In the genomic region with DNA sequence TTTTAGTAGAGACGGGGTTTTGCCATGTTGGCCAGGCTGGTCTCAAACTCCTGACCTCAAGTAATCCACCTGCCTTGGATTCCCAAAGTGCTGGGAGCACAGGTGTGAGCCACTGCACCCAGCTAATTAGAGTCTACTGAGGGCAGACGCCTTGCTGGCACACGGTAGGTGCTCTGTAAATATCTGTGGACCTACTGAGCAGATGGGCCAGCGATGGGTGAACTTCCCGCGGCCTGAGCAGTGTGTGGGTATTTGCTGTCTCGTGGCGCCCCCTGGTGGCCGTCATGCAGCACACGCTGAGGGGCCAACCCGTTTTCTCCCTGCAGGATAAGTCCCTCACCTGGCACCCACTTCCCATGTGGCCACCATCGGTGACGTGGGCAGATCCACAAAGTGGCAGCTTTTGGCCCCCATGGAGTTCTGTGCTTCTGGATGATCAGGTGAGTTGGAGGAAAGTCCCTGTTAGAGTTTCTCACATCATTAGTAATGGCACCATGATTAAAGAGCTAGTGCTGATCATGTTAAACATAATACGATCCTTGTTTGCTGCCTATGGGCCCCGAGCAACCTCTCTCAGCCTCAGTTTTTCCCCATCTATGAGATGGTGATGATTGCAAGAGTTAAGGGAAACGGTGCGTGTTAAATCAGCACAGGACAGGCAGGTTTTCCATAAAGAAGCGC, we compare ENCODE assay signal across 1 cellular context.
TF ChIP-seq lines count a peak whose summit lies in the region.

No MANE protein-coding gene starts in this region.

TF ChIP-seq in HepG2, 621 proteins besides CTCF, POLR2A, EP300 and RAD21 (continued from another document and continues in another):
- TF ChIP-seq, protein P1, sequence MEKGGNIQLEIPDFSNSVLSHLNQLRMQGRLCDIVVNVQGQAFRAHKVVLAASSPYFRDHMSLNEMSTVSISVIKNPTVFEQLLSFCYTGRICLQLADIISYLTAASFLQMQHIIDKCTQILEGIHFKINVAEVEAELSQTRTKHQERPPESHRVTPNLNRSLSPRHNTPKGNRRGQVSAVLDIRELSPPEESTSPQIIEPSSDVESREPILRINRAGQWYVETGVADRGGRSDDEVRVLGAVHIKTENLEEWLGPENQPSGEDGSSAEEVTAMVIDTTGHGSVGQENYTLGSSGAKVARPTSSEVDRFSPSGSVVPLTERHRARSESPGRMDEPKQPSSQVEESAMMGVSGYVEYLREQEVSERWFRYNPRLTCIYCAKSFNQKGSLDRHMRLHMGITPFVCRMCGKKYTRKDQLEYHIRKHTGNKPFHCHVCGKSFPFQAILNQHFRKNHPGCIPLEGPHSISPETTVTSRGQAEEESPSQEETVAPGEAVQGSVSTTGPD (CRISPR knock-in tag; IDR thresholded peaks at IDR 0.05): no peak
- no peak for TF ChIP-seq THYN1 (CRISPR knock-in tag; IDR thresholded peaks at IDR 0.05; ENCODE audit: borderline replicate concordance, low read depth)
- TF ChIP-seq NR3C1 (CRISPR knock-in tag; IDR thresholded peaks at IDR 0.05): no peak
- 0 out of 2 replicates have a peak, but pooled peaks have one; percentile 60 for TF ChIP-seq BORCS8-MEF2B (CRISPR knock-in tag; IDR thresholded peaks at IDR 0.05)
- no peak for TF ChIP-seq KLF12 (CRISPR knock-in tag; IDR thresholded peaks at IDR 0.05; ENCODE audit: borderline replicate concordance)
- no peak for TF ChIP-seq ZNF20 (CRISPR knock-in tag; IDR thresholded peaks at IDR 0.05)
- TF ChIP-seq ZFP1 (CRISPR knock-in tag; IDR thresholded peaks at IDR 0.05): no peak
- TF ChIP-seq ZNF768 (CRISPR knock-in tag; IDR thresholded peaks at IDR 0.05): peak; percentile 37; the same call in 1 of the 2 replicates
- no peak for TF ChIP-seq ZNF136 (CRISPR knock-in tag; IDR thresholded peaks at IDR 0.05; ENCODE audit: low read depth)
- 0 out of 2 replicates have a peak, but pooled peaks have one; percentile 36 for TF ChIP-seq ERF (CRISPR knock-in tag; IDR thresholded peaks at IDR 0.05)
- TF ChIP-seq, protein P2, sequence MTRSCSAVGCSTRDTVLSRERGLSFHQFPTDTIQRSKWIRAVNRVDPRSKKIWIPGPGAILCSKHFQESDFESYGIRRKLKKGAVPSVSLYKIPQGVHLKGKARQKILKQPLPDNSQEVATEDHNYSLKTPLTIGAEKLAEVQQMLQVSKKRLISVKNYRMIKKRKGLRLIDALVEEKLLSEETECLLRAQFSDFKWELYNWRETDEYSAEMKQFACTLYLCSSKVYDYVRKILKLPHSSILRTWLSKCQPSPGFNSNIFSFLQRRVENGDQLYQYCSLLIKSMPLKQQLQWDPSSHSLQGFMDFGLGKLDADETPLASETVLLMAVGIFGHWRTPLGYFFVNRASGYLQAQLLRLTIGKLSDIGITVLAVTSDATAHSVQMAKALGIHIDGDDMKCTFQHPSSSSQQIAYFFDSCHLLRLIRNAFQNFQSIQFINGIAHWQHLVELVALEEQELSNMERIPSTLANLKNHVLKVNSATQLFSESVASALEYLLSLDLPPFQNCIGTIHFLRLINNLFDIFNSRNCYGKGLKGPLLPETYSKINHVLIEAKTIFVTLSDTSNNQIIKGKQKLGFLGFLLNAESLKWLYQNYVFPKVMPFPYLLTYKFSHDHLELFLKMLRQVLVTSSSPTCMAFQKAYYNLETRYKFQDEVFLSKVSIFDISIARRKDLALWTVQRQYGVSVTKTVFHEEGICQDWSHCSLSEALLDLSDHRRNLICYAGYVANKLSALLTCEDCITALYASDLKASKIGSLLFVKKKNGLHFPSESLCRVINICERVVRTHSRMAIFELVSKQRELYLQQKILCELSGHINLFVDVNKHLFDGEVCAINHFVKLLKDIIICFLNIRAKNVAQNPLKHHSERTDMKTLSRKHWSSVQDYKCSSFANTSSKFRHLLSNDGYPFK (CRISPR knock-in tag; IDR thresholded peaks at IDR 0.05; ENCODE audit: borderline replicate concordance): peak; percentile 50; the same call in 1 of the 2 replicates
- TF ChIP-seq ZNF776 (CRISPR knock-in tag; IDR thresholded peaks at IDR 0.05): no peak
- TF ChIP-seq, protein P3, sequence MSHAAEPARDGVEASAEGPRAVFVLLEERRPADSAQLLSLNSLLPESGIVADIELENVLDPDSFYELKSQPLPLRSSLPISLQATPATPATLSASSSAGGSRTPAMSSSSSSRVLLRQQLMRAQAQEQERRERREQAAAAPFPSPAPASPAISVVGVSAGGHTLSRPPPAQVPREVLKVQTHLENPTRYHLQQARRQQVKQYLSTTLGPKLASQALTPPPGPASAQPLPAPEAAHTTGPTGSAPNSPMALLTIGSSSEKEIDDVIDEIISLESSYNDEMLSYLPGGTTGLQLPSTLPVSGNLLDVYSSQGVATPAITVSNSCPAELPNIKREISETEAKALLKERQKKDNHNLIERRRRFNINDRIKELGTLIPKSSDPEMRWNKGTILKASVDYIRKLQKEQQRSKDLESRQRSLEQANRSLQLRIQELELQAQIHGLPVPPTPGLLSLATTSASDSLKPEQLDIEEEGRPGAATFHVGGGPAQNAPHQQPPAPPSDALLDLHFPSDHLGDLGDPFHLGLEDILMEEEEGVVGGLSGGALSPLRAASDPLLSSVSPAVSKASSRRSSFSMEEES (CRISPR knock-in tag; IDR thresholded peaks at IDR 0.05): no peak
- TF ChIP-seq TRIM24 (CRISPR knock-in tag; IDR thresholded peaks at IDR 0.05): no peak
- TF ChIP-seq ZNF891 (CRISPR knock-in tag; IDR thresholded peaks at IDR 0.05): peak; percentile 53; the same call in 1 of the 2 replicates
- TF ChIP-seq, protein P4, sequence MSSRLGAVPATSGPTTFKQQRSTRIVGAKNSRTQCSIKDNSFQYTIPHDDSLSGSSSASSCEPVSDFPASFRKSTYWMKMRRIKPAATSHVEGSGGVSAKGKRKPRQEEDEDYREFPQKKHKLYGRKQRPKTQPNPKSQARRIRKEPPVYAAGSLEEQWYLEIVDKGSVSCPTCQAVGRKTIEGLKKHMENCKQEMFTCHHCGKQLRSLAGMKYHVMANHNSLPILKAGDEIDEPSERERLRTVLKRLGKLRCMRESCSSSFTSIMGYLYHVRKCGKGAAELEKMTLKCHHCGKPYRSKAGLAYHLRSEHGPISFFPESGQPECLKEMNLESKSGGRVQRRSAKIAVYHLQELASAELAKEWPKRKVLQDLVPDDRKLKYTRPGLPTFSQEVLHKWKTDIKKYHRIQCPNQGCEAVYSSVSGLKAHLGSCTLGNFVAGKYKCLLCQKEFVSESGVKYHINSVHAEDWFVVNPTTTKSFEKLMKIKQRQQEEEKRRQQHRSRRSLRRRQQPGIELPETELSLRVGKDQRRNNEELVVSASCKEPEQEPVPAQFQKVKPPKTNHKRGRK (CRISPR knock-in tag; IDR thresholded peaks at IDR 0.05): no peak
- TF ChIP-seq, protein P5, sequence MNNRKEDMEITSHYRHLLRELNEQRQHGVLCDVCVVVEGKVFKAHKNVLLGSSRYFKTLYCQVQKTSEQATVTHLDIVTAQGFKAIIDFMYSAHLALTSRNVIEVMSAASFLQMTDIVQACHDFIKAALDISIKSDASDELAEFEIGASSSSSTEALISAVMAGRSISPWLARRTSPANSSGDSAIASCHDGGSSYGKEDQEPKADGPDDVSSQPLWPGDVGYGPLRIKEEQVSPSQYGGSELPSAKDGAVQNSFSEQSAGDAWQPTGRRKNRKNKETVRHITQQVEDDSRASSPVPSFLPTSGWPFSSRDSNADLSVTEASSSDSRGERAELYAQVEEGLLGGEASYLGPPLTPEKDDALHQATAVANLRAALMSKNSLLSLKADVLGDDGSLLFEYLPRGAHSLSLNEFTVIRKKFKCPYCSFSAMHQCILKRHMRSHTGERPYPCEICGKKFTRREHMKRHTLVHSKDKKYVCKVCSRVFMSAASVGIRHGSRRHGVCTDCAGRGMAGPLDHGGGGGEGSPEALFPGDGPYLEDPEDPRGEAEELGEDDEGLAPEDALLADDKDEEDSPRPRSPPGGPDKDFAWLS (CRISPR knock-in tag; IDR thresholded peaks at IDR 0.05; ENCODE audit: borderline replicate concordance): no peak
- no peak for TF ChIP-seq HNRNPLL (IDR thresholded peaks at IDR 0.05; ENCODE audit: low read depth, low read length, poor library complexity, severe bottlenecking)
- TF ChIP-seq, protein P6, sequence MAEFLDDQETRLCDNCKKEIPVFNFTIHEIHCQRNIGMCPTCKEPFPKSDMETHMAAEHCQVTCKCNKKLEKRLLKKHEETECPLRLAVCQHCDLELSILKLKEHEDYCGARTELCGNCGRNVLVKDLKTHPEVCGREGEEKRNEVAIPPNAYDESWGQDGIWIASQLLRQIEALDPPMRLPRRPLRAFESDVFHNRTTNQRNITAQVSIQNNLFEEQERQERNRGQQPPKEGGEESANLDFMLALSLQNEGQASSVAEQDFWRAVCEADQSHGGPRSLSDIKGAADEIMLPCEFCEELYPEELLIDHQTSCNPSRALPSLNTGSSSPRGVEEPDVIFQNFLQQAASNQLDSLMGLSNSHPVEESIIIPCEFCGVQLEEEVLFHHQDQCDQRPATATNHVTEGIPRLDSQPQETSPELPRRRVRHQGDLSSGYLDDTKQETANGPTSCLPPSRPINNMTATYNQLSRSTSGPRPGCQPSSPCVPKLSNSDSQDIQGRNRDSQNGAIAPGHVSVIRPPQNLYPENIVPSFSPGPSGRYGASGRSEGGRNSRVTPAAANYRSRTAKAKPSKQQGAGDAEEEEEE (CRISPR knock-in tag; IDR thresholded peaks at IDR 0.05; ENCODE audit: borderline replicate concordance): no peak
- TF ChIP-seq ZKSCAN1 (IDR thresholded peaks at IDR 0.05; ENCODE audit: low read length): peak; percentile 94
- no peak for TF ChIP-seq FLYWCH1 (CRISPR knock-in tag; IDR thresholded peaks at IDR 0.05)
- TF ChIP-seq ZNF33A (CRISPR knock-in tag; IDR thresholded peaks at IDR 0.05; ENCODE audit: borderline replicate concordance): no peak
- no peak for TF ChIP-seq ZNF383 (CRISPR knock-in tag; IDR thresholded peaks at IDR 0.05; ENCODE audit: borderline replicate concordance)
- TF ChIP-seq SOX6 (IDR thresholded peaks at IDR 0.05): no peak
- TF ChIP-seq SOX6 (CRISPR knock-in tag; IDR thresholded peaks at IDR 0.05): no peak
- TF ChIP-seq NFYB (CRISPR knock-in tag; IDR thresholded peaks at IDR 0.05): no peak
- TF ChIP-seq ZNF256 (CRISPR knock-in tag; conservative IDR thresholded peaks at IDR 0.05): no peak
- TF ChIP-seq, protein P7, sequence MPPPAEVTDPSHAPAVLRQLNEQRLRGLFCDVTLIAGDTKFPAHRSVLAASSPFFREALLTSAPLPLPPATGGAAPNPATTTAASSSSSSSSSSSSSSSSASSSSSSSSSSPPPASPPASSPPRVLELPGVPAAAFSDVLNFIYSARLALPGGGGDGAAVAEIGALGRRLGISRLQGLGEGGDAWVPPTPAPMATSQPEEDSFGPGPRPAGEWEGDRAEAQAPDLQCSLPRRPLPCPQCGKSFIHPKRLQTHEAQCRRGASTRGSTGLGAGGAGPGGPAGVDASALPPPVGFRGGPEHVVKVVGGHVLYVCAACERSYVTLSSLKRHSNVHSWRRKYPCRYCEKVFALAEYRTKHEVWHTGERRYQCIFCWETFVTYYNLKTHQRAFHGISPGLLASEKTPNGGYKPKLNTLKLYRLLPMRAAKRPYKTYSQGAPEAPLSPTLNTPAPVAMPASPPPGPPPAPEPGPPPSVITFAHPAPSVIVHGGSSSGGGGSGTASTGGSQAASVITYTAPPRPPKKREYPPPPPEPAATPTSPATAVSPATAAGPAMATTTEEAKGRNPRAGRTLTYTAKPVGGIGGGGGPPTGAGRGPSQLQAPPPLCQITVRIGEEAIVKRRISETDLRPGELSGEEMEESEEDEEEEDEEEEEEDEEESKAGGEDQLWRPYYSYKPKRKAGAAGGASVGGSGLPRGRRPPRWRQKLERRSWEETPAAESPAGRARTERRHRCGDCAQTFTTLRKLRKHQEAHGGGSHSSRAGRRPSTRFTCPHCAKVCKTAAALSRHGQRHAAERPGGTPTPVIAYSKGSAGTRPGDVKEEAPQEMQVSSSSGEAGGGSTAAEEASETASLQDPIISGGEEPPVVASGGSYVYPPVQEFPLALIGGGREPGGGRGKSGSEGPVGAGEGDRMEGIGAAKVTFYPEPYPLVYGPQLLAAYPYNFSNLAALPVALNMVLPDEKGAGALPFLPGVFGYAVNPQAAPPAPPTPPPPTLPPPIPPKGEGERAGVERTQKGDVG (CRISPR knock-in tag; IDR thresholded peaks at IDR 0.05; ENCODE audit: borderline replicate concordance): no peak
- TF ChIP-seq RORA (CRISPR knock-in tag; IDR thresholded peaks at IDR 0.05): no peak
- TF ChIP-seq SCMH1 (CRISPR knock-in tag; IDR thresholded peaks at IDR 0.05; ENCODE audit: borderline replicate concordance): no peak
- TF ChIP-seq ZNF160 (CRISPR knock-in tag; IDR thresholded peaks at IDR 0.05): no peak
- TF ChIP-seq ZNF546 (CRISPR knock-in tag; conservative IDR thresholded peaks at IDR 0.05): no peak
- TF ChIP-seq PPARG (CRISPR knock-in tag; conservative IDR thresholded peaks at IDR 0.05): no peak
- TF ChIP-seq, protein P8, sequence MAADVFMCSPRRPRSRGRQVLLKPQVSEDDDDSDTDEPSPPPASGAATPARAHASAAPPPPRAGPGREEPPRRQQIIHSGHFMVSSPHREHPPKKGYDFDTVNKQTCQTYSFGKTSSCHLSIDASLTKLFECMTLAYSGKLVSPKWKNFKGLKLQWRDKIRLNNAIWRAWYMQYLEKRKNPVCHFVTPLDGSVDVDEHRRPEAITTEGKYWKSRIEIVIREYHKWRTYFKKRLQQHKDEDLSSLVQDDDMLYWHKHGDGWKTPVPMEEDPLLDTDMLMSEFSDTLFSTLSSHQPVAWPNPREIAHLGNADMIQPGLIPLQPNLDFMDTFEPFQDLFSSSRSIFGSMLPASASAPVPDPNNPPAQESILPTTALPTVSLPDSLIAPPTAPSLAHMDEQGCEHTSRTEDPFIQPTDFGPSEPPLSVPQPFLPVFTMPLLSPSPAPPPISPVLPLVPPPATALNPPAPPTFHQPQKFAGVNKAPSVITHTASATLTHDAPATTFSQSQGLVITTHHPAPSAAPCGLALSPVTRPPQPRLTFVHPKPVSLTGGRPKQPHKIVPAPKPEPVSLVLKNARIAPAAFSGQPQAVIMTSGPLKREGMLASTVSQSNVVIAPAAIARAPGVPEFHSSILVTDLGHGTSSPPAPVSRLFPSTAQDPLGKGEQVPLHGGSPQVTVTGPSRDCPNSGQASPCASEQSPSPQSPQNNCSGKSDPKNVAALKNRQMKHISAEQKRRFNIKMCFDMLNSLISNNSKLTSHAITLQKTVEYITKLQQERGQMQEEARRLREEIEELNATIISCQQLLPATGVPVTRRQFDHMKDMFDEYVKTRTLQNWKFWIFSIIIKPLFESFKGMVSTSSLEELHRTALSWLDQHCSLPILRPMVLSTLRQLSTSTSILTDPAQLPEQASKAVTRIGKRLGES (CRISPR knock-in tag; IDR thresholded peaks at IDR 0.05; ENCODE audit: borderline replicate concordance): no peak
- no peak for TF ChIP-seq ATF7 (IDR thresholded peaks at IDR 0.05)
- TF ChIP-seq ATF7 (CRISPR knock-in tag; IDR thresholded peaks at IDR 0.05): no peak
- no peak for TF ChIP-seq HHEX (CRISPR knock-in tag; IDR thresholded peaks at IDR 0.05)
- TF ChIP-seq, protein P9, sequence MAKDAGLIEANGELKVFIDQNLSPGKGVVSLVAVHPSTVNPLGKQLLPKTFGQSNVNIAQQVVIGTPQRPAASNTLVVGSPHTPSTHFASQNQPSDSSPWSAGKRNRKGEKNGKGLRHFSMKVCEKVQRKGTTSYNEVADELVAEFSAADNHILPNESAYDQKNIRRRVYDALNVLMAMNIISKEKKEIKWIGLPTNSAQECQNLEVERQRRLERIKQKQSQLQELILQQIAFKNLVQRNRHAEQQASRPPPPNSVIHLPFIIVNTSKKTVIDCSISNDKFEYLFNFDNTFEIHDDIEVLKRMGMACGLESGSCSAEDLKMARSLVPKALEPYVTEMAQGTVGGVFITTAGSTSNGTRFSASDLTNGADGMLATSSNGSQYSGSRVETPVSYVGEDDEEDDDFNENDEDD (CRISPR knock-in tag; IDR thresholded peaks at IDR 0.05; ENCODE audit: borderline replicate concordance): no peak
- no peak for TF ChIP-seq ZNF549 (CRISPR knock-in tag; IDR thresholded peaks at IDR 0.05)
